In genomic region chr20:798746-799145, GRCh38 we compare ENCODE assay signal across 2 cellular contexts. TPM values are rescaled to one million over a fixed set of nuclear protein-coding genes. Genes with fewer than 3 reads are reported as not detected.
"Had no signal": no experiment of that assay in that cellular context is flagged by ENCODE, and none has a peak within 500 bp of the region (broad histone marks: within the 10 kb centered on the region; RNA-seq: fewer than 3 reads in every experiment).

No MANE protein-coding gene starts in this region.

RNA-seq across cellular contexts. Expression of gene SLC52A3, which starts 30.4 kb away (rescaled TPM):
- total RNA-seq: G401, GM12878 had no signal
- polyA plus RNA-seq: GM12878 had no signal
